Comparison of ENCODE assay signal across 26 cellular contexts in the genomic region with DNA sequence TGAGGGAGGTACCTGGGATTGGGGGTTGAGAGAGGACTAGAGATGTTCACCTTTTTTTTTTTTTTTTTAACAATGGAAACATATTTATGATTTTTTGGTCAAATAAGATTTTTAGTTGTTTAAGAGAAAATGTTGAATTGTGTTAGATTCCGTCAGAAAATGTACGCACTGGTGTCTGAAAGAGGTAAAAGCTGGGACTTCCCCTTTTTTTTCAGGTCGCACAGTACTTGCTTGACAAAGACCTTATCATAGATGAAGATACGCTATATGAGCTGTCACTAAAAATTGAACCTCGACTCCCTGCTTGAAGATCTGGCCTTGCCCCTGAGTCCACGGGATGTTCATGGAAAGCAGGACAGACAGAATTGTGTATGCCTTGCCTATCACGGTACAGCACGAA. TPM values are rescaled to one million over a fixed set of nuclear protein-coding genes. Genes with fewer than 3 reads are reported as not detected.
"Had no signal": no experiment of that assay in that cellular context is flagged by ENCODE, and none has a peak within 500 bp of the region (broad histone marks: within the 10 kb centered on the region; RNA-seq: fewer than 3 reads in every experiment).

No MANE protein-coding gene starts in this region.

- H3K27ac ChIP-seq: left ventricle myocardium inferior, ovary, skin epidermis, suprapubic skin, thoracic aorta, tibial artery, upper lobe of right lung had no signal

- H3K36me3 ChIP-seq: ovary, suprapubic skin, thoracic aorta, tibial artery, upper lobe of right lung had no signal

- H3K27me3 ChIP-seq: ovary, suprapubic skin, tibial artery, upper lobe of right lung had no signal

- ATAC-seq: mucosa of descending colon; naive thymus-derived CD4-positive, alpha-beta T cell; natural killer cell treated with Interleukin-12 subunit alpha and Interleukin-12 subunit beta and Interleukin-15 and Interleukin-18, amount 100 ng/mL, for 72 hours; right cardiac atrium; sciatic nerve; stimulated activated naive B cell treated with anti-CD40 and anti-IgM and Interleukin-4, amounts not matched to agents 10 μg/mL and 1 μg/mL and 100 μg/mL, for 72 hours; upper lobe of right lung had no signal

- FAIRE-seq: urothelium cell line had no signal

- H3K9me3 ChIP-seq: left ventricle myocardium inferior, mucosa of descending colon, ovary, suprapubic skin, thoracic aorta, tibial artery, upper lobe of right lung had no signal

- H3K4me3 ChIP-seq: left ventricle myocardium inferior, lung, mucosa of descending colon, ovary, skin epidermis, suprapubic skin, thoracic aorta, tibial artery, upper lobe of right lung had no signal

- DNase-seq: hypothalamus; islet precursor cell; left ventricle myocardium inferior; midbrain; mucosa of descending colon; naive thymus-derived CD4-positive, alpha-beta T cell; ovary; retina; right cardiac atrium; stimulated activated CD4-positive, alpha-beta T cell treated with anti-CD3 and anti-CD28 coated beads, Interleukin-12 subunit alpha, Interleukin-12 subunit beta, amount 100 ng/mL, for 4 hours; stimulated activated CD4-positive, alpha-beta T cell treated with anti-CD3 and anti-CD28 coated beads, Interleukin-15, amount 100 ng/mL, for 24 hours; stimulated activated CD4-positive, alpha-beta T cell treated with anti-CD3 and anti-CD28 coated beads, Interleukin-2, amount 100 ng/mL, for 24 hours; stimulated activated CD4-positive, alpha-beta T cell treated with anti-CD3 and anti-CD28 coated beads, Interleukin-4, amount 100 ng/mL, for 1 hour; stimulated activated naive B cell treated with anti-CD40 and anti-IgM and Interleukin-4, amounts not matched to agents 10 μg/mL and 1 μg/mL and 100 μg/mL, for 72 hours; tibial artery; trophoblast cell; upper lobe of right lung had no signal

- H3K4me1 ChIP-seq: left ventricle myocardium inferior, suprapubic skin, tibial artery, upper lobe of right lung had no signal

RNA-seq across cellular contexts. Expression of a gene that starts 7.7 kb away (rescaled TPM):
- total RNA-seq: kidney epithelial cell; naive thymus-derived CD4-positive, alpha-beta T cell; natural killer cell treated with Interleukin-12 subunit alpha and Interleukin-12 subunit beta and Interleukin-15 and Interleukin-18, amount 100 ng/mL, for 72 hours had no signal
- polyA plus RNA-seq: naive thymus-derived CD4-positive, alpha-beta T cell; neural cell had no signal
